23 cellular contexts compared by ENCODE assay signal in genomic region chr1:70061229-70061628, GRCh38.
"Had no signal": no experiment of that assay in that cellular context is flagged by ENCODE, and none has a peak within 500 bp of the region (broad histone marks: within the 10 kb centered on the region; RNA-seq: fewer than 3 reads in every experiment).

No MANE protein-coding gene starts in this region.

- H3K4me2 ChIP-seq: SK-N-SH had no signal

- H3K9me2 ChIP-seq: SK-N-SH had no signal

- H3K27me3 Mint-ChIP-seq: activated CD4-positive, alpha-beta memory T cell treated with anti-CD3 and anti-CD28 coated beads for 36 hours; activated CD4-positive, alpha-beta T cell treated with anti-CD3 and anti-CD28 coated beads, Interleukin-2, amount 10 ng/mL, durations not matched to agents 7 days and 5 days; activated naive CD8-positive, alpha-beta T cell; IgD-negative memory B cell had no signal

- H3K36me3 Mint-ChIP-seq: activated CD4-positive, alpha-beta memory T cell treated with anti-CD3 and anti-CD28 coated beads for 36 hours; activated naive CD8-positive, alpha-beta T cell; IgD-negative memory B cell had no signal

- H3K36me3 ChIP-seq: SJCRH30 had no signal

- DNase-seq: activated CD4-positive, alpha-beta memory T cell treated with anti-CD3 and anti-CD28 coated beads for 36 hours; activated CD4-positive, alpha-beta T cell treated with anti-CD3 and anti-CD28 coated beads, Interleukin-2, amount 10 ng/mL, durations not matched to agents 7 days and 5 days; activated CD4-positive, CD25-positive, alpha-beta regulatory T cell; activated CD8-positive, alpha-beta memory T cell treated with anti-CD3 and anti-CD28 coated beads for 24 hours; activated gamma-delta T cell; activated naive CD4-positive, alpha-beta T cell treated with anti-CD3 and anti-CD28 coated beads for 36 hours; activated T-cell treated with anti-CD3 and anti-CD28 coated beads, Interleukin-2, amount 50 U/mL, for 4 hours; KG1; NCI-H1092; NCI-H1417; NCI-H2029; NCI-H446 treated with DMSO at 0.1 percent for 48 hours; NCI-H524 treated with DMSO at 0.1 percent for 48 hours; NCI-H774; RPMI8226; SJCRH30; SK-N-SH; T-helper 1 cell had no signal

- H3K27ac Mint-ChIP-seq: activated CD4-positive, alpha-beta memory T cell treated with anti-CD3 and anti-CD28 coated beads for 36 hours; activated CD4-positive, alpha-beta T cell treated with anti-CD3 and anti-CD28 coated beads, Interleukin-2, amount 10 ng/mL, durations not matched to agents 7 days and 5 days; activated naive CD4-positive, alpha-beta T cell treated with anti-CD3 and anti-CD28 coated beads for 36 hours; activated naive CD8-positive, alpha-beta T cell; IgD-negative memory B cell had no signal

- H3K4me1 ChIP-seq: SJCRH30 had no signal

- H3K27ac ChIP-seq: SJCRH30, VCaP had no signal

- H3K4me3 Mint-ChIP-seq: activated CD4-positive, alpha-beta memory T cell treated with anti-CD3 and anti-CD28 coated beads for 36 hours; activated CD4-positive, alpha-beta T cell treated with anti-CD3 and anti-CD28 coated beads, Interleukin-2, amount 10 ng/mL, durations not matched to agents 7 days and 5 days; activated naive CD4-positive, alpha-beta T cell treated with anti-CD3 and anti-CD28 coated beads for 36 hours; activated naive CD8-positive, alpha-beta T cell; activated T-cell treated with anti-CD3 and anti-CD28 coated beads, Interleukin-2, amount 50 U/mL, for 4 hours; IgD-negative memory B cell had no signal

- H3K27me3 ChIP-seq: SJCRH30 had no signal

- H3K9me3 ChIP-seq: SJCRH30, SK-N-SH had no signal

- H3K9ac ChIP-seq: SK-N-SH had no signal

- H3K4me1 Mint-ChIP-seq: activated CD4-positive, alpha-beta T cell treated with anti-CD3 and anti-CD28 coated beads, Interleukin-2, amount 10 ng/mL, durations not matched to agents 7 days and 5 days had no signal

- ATAC-seq: activated T-cell treated with anti-CD3 and anti-CD28 coated beads, Interleukin-2, amount 50 U/mL, for 4 hours; Panc1; Right ventricle myocardium inferior had no signal

- H3K4me3 ChIP-seq: SJCRH30 had no signal

- H3K9me3 Mint-ChIP-seq: activated CD4-positive, alpha-beta memory T cell treated with anti-CD3 and anti-CD28 coated beads for 36 hours; activated CD4-positive, alpha-beta T cell treated with anti-CD3 and anti-CD28 coated beads, Interleukin-2, amount 10 ng/mL, durations not matched to agents 7 days and 5 days; activated naive CD4-positive, alpha-beta T cell treated with anti-CD3 and anti-CD28 coated beads for 36 hours; activated T-cell treated with anti-CD3 and anti-CD28 coated beads, Interleukin-2, amount 50 U/mL, for 4 hours had no signal
